8 cellular contexts compared by ENCODE assay signal in genomic region chr5:60699549-60700346, GRCh38. TPM values are rescaled to one million over a fixed set of nuclear protein-coding genes. Genes with fewer than 3 reads are reported as not detected.
A peak's percentile ranks its signal among the peaks of the same experiment; 100 is the strongest.
DNase-seq lines count a peak whose midpoint lies in the region; ATAC-seq and TF ChIP-seq lines count a peak whose summit lies in the region.

TSS of gene DEPDC1B (minus strand) at chr5:60700166. CDS start at chr5:60700093, 73 bp downstream.

- H3K27ac Mint-ChIP-seq in activated naive CD4-positive, alpha-beta T cell treated with anti-CD3 and anti-CD28 coated beads, Interleukin-2, amount 50 U/mL, for 72 hours = peak within 1 kb of the TSS; percentile 90 to 94

- intact Hi-C loops in head of caudate nucleus (cut with DNase I) = no loop called here
- intact Hi-C loops in ovary (cut with DNase I) = no loop called here
- intact Hi-C loops in thyroid gland (cut with DNase I) = no loop called here

- TF ChIP-seq EP300 in ovary (IDR thresholded peaks at IDR 0.05) = no peak

- peaks cover 11 to 24% of the 10 kb centered on the region in 2 donors for H3K36me3 Mint-ChIP-seq in activated naive CD4-positive, alpha-beta T cell treated with anti-CD3 and anti-CD28 coated beads, Interleukin-2, amount 50 U/mL, for 72 hours

- H3K4me1 ChIP-seq in ovary (ENCODE audit: insufficient read depth) (peaks cover 1% of the 10 kb centered on the region), thyroid gland (peaks cover 11 to 15% of the 10 kb centered on the region in 2 donors)

- H3K9me3 ChIP-seq in ovary (no peaks in the 10 kb centered on the region), thyroid gland (no peaks in the 10 kb centered on the region)

- TF ChIP-seq CTCF in GM12872 (IDR thresholded peaks at IDR 0.05; ENCODE audit: insufficient read depth, low read depth, low read length) (peak; percentile 56), ovary (IDR thresholded peaks at IDR 0.05) (no peak), thyroid gland (IDR thresholded peaks at IDR 0.05) (peak in 1 of 6 experiments; percentile 7)

- 0 to 1% (median 1%) methylated on average over 27 to 72 of the region's 72 CpGs for WGBS in ovary, 3 donors
- 0 to 2% methylated on average over 18 to 23 of the region's 72 CpGs for WGBS in thyroid gland, 2 donors

- no peaks in the 10 kb centered on the region for H3K27me3 ChIP-seq in ovary
- H3K27me3 ChIP-seq in thyroid gland = no peaks in the 10 kb centered on the region

- no peak for TF ChIP-seq POLR2A in ovary (IDR thresholded peaks at IDR 0.05)
- TF ChIP-seq POLR2A in thyroid gland (IDR thresholded peaks at IDR 0.05) = peak in 1 of 2 donors; percentile 76

- peak; percentile 91 for ATAC-seq in HG02623 (IDR thresholded peaks at IDR 0.05; ENCODE audit: unreplicated experiment)
- peak; percentile 96 to 98 for ATAC-seq in activated naive CD4-positive, alpha-beta T cell treated with anti-CD3 and anti-CD28 coated beads, Interleukin-2, amount 50 U/mL, for 72 hours

- H3K9me3 Mint-ChIP-seq in activated naive CD4-positive, alpha-beta T cell treated with anti-CD3 and anti-CD28 coated beads, Interleukin-2, amount 50 U/mL, for 72 hours = no peaks in the 10 kb centered on the region

- DNase-seq in NCI-H1092 (lab: John Stamatoyannopoulos, UW) = peak; percentile 77
- peak; percentile 69 for DNase-seq in SKM-1 (lab: John Stamatoyannopoulos, UW; ENCODE audit: unreplicated experiment)
- DNase-seq in activated naive CD4-positive, alpha-beta T cell treated with anti-CD3 and anti-CD28 coated beads, Interleukin-2, amount 50 U/mL, for 72 hours (ENCODE audit: low spot score in 2 of 2) = peak; percentile 88 to 89
- peak; percentile 80 to 94 (median 89) for DNase-seq in head of caudate nucleus
- peak; percentile 54 to 85 (median 73) for DNase-seq in ovary
- DNase-seq in thyroid gland = peak; percentile 83

- no peaks in the 10 kb centered on the region for H3K36me3 ChIP-seq in ovary
- no peaks in the 10 kb centered on the region for H3K36me3 ChIP-seq in thyroid gland

- peak within 1 kb of the TSS; percentile 88 for H3K4me3 ChIP-seq in ovary
- peak within 1 kb of the TSS; percentile 49 to 75 (median 61) for H3K4me3 ChIP-seq in thyroid gland (replicated peaks in 1 of 3)

- peak within 1 kb of the TSS; percentile 1 to 62 for H3K27ac ChIP-seq in ovary
- peak within 1 kb of the TSS; percentile 16 to 87 (median 70) for H3K27ac ChIP-seq in thyroid gland

RNA-seq across cellular contexts. Expression of gene DEPDC1B, which starts in this region (rescaled TPM):
- 10 to 100 TPM; 40.4 to 40.8 TPM for total RNA-seq in activated naive CD4-positive, alpha-beta T cell treated with anti-CD3 and anti-CD28 coated beads, Interleukin-2, amount 50 U/mL, for 72 hours
- total RNA-seq in ovary (1 to 10 TPM in 2 of 7 donors, under 1 TPM in 2, not detected in 3; 0.60 to 1.2 (median 0.90) TPM), thyroid gland (1 to 10 TPM in 3 of 4 donors, under 1 TPM in 1; 0.49 to 1.9 (median 1.3) TPM)
- under 1 TPM; 0.36 to 0.42 TPM for polyA plus RNA-seq in ovary

Comparison
In these comparisons a context has a peak if more than half of its experiments do, and no peak if none do; other contexts are left out.
1. Peak in every context shown above with its lines: DNase-seq, ATAC-seq, H3K4me3 ChIP-seq and H3K27ac ChIP-seq.
2. RNA of gene DEPDC1B (total RNA-seq): 40.4 to 40.8 TPM in activated naive CD4-positive, alpha-beta T cell treated with anti-CD3 and anti-CD28 coated beads, Interleukin-2, amount 50 U/mL, for 72 hours; 0.49 to 1.9 TPM in thyroid gland and 0.60 to 1.2 TPM in ovary; every median in the first group is over 10 times any median in the second.